7 cellular contexts compared by ENCODE assay signal in genomic region chr5:56081053-56081642, GRCh38.
DNase-seq lines count a peak whose midpoint lies in the region; ATAC-seq, FAIRE-seq and TF ChIP-seq lines count a peak whose summit lies in the region.
"Not testable (repeated sequence)": the region's sequence is repeated elsewhere in the genome, so short reads cannot be mapped to it uniquely, and the experiment has no call there.

No MANE protein-coding gene starts in this region.

- not testable (repeated sequence) for H2AFZ ChIP-seq in endothelial cell of umbilical vein (ENCODE audit: low read depth, low read length)

- not testable (repeated sequence) for H3K9me3 ChIP-seq in endothelial cell of umbilical vein (replicated peaks; ENCODE audit: control insufficient read depth, insufficient read depth, low read length)

- H3K36me3 Mint-ChIP-seq in activated CD8-positive, alpha-beta T cell treated with anti-CD3 and anti-CD28 coated beads, Interleukin-2, amount 10 ng/mL, durations not matched to agents 7 days and 5 days (ENCODE audit: low read depth); mesothelial cell of epicardium: not testable (repeated sequence)

- H3K27me3 ChIP-seq in endothelial cell of umbilical vein (ENCODE audit: control insufficient read depth in 2 of 2, insufficient read depth in 2 of 2, low read length in 2 of 2), result not testable (repeated sequence)

- H3K36me3 ChIP-seq in endothelial cell of umbilical vein (ENCODE audit: control insufficient read depth in 2 of 2, extremely low read depth in 1 of 2, insufficient read depth in 2 of 2, low read length in 2 of 2), result not testable (repeated sequence)

- peaks cover 15% of the 10 kb centered on the region for H3K4me1 ChIP-seq in endothelial cell of umbilical vein (ENCODE audit: control insufficient read depth, extremely low read depth, insufficient read depth, low read length)

- not testable (repeated sequence) for H3K79me2 ChIP-seq in endothelial cell of umbilical vein (ENCODE audit: control insufficient read depth, insufficient read depth, low read length)

- not testable (repeated sequence) for H3K4me3 ChIP-seq in endothelial cell of umbilical vein (replicated peaks in 1 of 3; ENCODE audit: insufficient read depth in 1 of 3, low read depth in 1 of 3, low read length in 3 of 3)

- not testable (repeated sequence) for DNase-seq in activated CD8-positive, alpha-beta T cell treated with anti-CD3 and anti-CD28 coated beads, Interleukin-2, amount 10 ng/mL, durations not matched to agents 7 days and 5 days; endothelial cell of umbilical vein (ENCODE audit: low read depth, low spot score); mesothelial cell of epicardium (ENCODE audit: low spot score in 2 of 2, unreplicated experiment in 2 of 2)

- H3K9ac ChIP-seq in endothelial cell of umbilical vein (replicated peaks; ENCODE audit: extremely low read depth, insufficient read depth, low read length), result not testable (repeated sequence)

- ATAC-seq in GM18508 (IDR thresholded peaks at IDR 0.05; ENCODE audit: insufficient read depth, unreplicated experiment) (peak; percentile 28), GM21367 (IDR thresholded peaks at IDR 0.05; ENCODE audit: unreplicated experiment) (peak; percentile 47), HG02884 (IDR thresholded peaks at IDR 0.05; ENCODE audit: unreplicated experiment) (peak; percentile 50), HG03460 (IDR thresholded peaks at IDR 0.05; ENCODE audit: unreplicated experiment) (peak; percentile 54)
- ATAC-seq in activated CD8-positive, alpha-beta T cell treated with anti-CD3 and anti-CD28 coated beads, Interleukin-2, amount 10 ng/mL, durations not matched to agents 7 days and 5 days, result peak; percentile 66

- not testable (repeated sequence) for TF ChIP-seq POLR2A in endothelial cell of umbilical vein (IDR thresholded peaks at IDR 0.05; ENCODE audit: low read depth, low read length)

- not testable (repeated sequence) for TF ChIP-seq CTCF in endothelial cell of umbilical vein (IDR thresholded peaks at IDR 0.05; ENCODE audit: extremely low read depth in 1 of 2, insufficient read depth in 1 of 2, low read depth in 1 of 2, low read length in 2 of 2); mesothelial cell of epicardium (IDR thresholded peaks at IDR 0.05; ENCODE audit: unreplicated experiment)

- POLR2A ChIA-PET in activated CD8-positive, alpha-beta T cell treated with anti-CD3 and anti-CD28 coated beads, Interleukin-2, amount 10 ng/mL, durations not matched to agents 7 days and 5 days (lab: Charles Lee); endothelial cell of umbilical vein (lab: Charles Lee): not testable (repeated sequence)

- not testable (repeated sequence) for H3K4me2 ChIP-seq in endothelial cell of umbilical vein (ENCODE audit: insufficient read depth, low read length)

- H3K9me3 Mint-ChIP-seq in activated CD8-positive, alpha-beta T cell treated with anti-CD3 and anti-CD28 coated beads, Interleukin-2, amount 10 ng/mL, durations not matched to agents 7 days and 5 days (ENCODE audit: insufficient read depth); mesothelial cell of epicardium: not testable (repeated sequence)

- H3K4me3 Mint-ChIP-seq in activated CD8-positive, alpha-beta T cell treated with anti-CD3 and anti-CD28 coated beads, Interleukin-2, amount 10 ng/mL, durations not matched to agents 7 days and 5 days, result peak overlapping the region; percentile 7
- not testable (repeated sequence) for H3K4me3 Mint-ChIP-seq in mesothelial cell of epicardium

- intact Hi-C loops in endothelial cell of umbilical vein (cut with micrococcal nuclease), result not testable (repeated sequence)

- CTCF ChIA-PET in activated CD8-positive, alpha-beta T cell treated with anti-CD3 and anti-CD28 coated beads, Interleukin-2, amount 10 ng/mL, durations not matched to agents 7 days and 5 days (lab: Charles Lee); endothelial cell of umbilical vein (lab: Charles Lee): not testable (repeated sequence)

- BruUV-seq in endothelial cell of umbilical vein (replicated peaks; lab: Mats Ljungman, UMichigan), result not testable (repeated sequence)

- not testable (repeated sequence) for H3K27me3 Mint-ChIP-seq in activated CD8-positive, alpha-beta T cell treated with anti-CD3 and anti-CD28 coated beads, Interleukin-2, amount 10 ng/mL, durations not matched to agents 7 days and 5 days (ENCODE audit: low read depth); mesothelial cell of epicardium (ENCODE audit: low read depth)

- H3K27ac Mint-ChIP-seq in activated CD8-positive, alpha-beta T cell treated with anti-CD3 and anti-CD28 coated beads, Interleukin-2, amount 10 ng/mL, durations not matched to agents 7 days and 5 days, result peak overlapping the region; percentile 80
- peak overlapping the region; percentile 33 for H3K27ac Mint-ChIP-seq in mesothelial cell of epicardium

- dilution Hi-C loops in endothelial cell of umbilical vein (cut with MboI; ENCODE audit: extremely low pct_ligation_motif_present, low sequenced_read_pairs), result not testable (repeated sequence)

- not testable (repeated sequence) for H3K27ac ChIP-seq in endothelial cell of umbilical vein (ENCODE audit: insufficient read depth, low read depth, low read length)

- H4K20me1 ChIP-seq in endothelial cell of umbilical vein (replicated peaks; ENCODE audit: control insufficient read depth, extremely low read depth, insufficient read depth, low read length), result not testable (repeated sequence)

- peak; percentile 67 for FAIRE-seq in endothelial cell of umbilical vein (lab: Jason Lieb, UNC)

- H3K9me1 ChIP-seq in endothelial cell of umbilical vein (replicated peaks; ENCODE audit: control insufficient read depth, extremely low read depth, insufficient read depth, low read length), result not testable (repeated sequence)

- peaks cover 39% of the 10 kb centered on the region for H3K4me1 Mint-ChIP-seq in activated CD8-positive, alpha-beta T cell treated with anti-CD3 and anti-CD28 coated beads, Interleukin-2, amount 10 ng/mL, durations not matched to agents 7 days and 5 days (ENCODE audit: low read depth)
- H3K4me1 Mint-ChIP-seq in mesothelial cell of epicardium, result peaks cover 13% of the 10 kb centered on the region
